ENCODE assay signal across 28 cellular contexts in genomic region chr1:208516780-208517179, GRCh38.
"Had no signal": no experiment of that assay in that cellular context is flagged by ENCODE, and none has a peak within 500 bp of the region (broad histone marks: within the 10 kb centered on the region; RNA-seq: fewer than 3 reads in every experiment).

No MANE protein-coding gene starts in this region.

- FAIRE-seq: colon, endometrium, endothelial cell of umbilical vein, frontal cortex had no signal

- H3K4me1 ChIP-seq: colonic mucosa, esophagus muscularis mucosa, esophagus squamous epithelium, foreskin keratinocyte, gastrocnemius medialis, gastroesophageal sphincter, heart left ventricle had no signal

- H3K4me3 Mint-ChIP-seq: dendritic cell treated with granulocyte-macrophage colony-stimulating factor and Interleukin-4, amounts not matched to agents 40 ng/mL and 50 ng/mL, for 4 days; effector memory CD8-positive, alpha-beta T cell; endodermal cell had no signal

- H3K27me3 Mint-ChIP-seq: dendritic cell treated with granulocyte-macrophage colony-stimulating factor and Interleukin-4, amounts not matched to agents 40 ng/mL and 50 ng/mL, for 4 days; effector memory CD8-positive, alpha-beta T cell had no signal

- H3K36me3 ChIP-seq: colonic mucosa, esophagus muscularis mucosa, esophagus squamous epithelium, gastrocnemius medialis, gastroesophageal sphincter, heart left ventricle had no signal

- H3K9me3 ChIP-seq: colonic mucosa, esophagus squamous epithelium, gastrocnemius medialis, gastroesophageal sphincter had no signal

- H3K27ac Mint-ChIP-seq: dendritic cell treated with granulocyte-macrophage colony-stimulating factor and Interleukin-4, amounts not matched to agents 40 ng/mL and 50 ng/mL, for 4 days; effector memory CD8-positive, alpha-beta T cell; endodermal cell had no signal

- H3K4me3 ChIP-seq: colonic mucosa, coronary artery, dorsolateral prefrontal cortex, esophagus muscularis mucosa, esophagus squamous epithelium, gastrocnemius medialis, gastroesophageal sphincter, heart left ventricle had no signal

- DNase-seq: colonic mucosa; cortex of kidney; dermis blood vessel endothelial cell; dorsolateral prefrontal cortex; effector CD4-positive, alpha-beta T cell; effector CD8-positive, alpha-beta T cell; effector memory CD4-positive, alpha-beta T cell; effector memory CD8-positive, alpha-beta T cell; endodermal cell; erythroblast; esophagus squamous epithelium; foreskin fibroblast; foreskin keratinocyte; foreskin melanocyte; gastrocnemius medialis; glutamatergic neuron; head of caudate nucleus; heart left ventricle had no signal

- ATAC-seq: effector memory CD8-positive, alpha-beta T cell; esophagus mucosa; foreskin keratinocyte; gastrocnemius medialis; gastroesophageal sphincter; heart left ventricle had no signal

- H3K9me3 Mint-ChIP-seq: effector memory CD8-positive, alpha-beta T cell had no signal

- H3K27ac ChIP-seq: colonic mucosa, coronary artery, dorsolateral prefrontal cortex, epithelial cell of prostate, esophagus muscularis mucosa, esophagus squamous epithelium, foreskin keratinocyte, gastrocnemius medialis, gastroesophageal sphincter, heart left ventricle had no signal

- H3K27me3 ChIP-seq: colonic mucosa, dorsolateral prefrontal cortex, esophagus muscularis mucosa, esophagus squamous epithelium, foreskin keratinocyte, gastrocnemius medialis, gastroesophageal sphincter, heart left ventricle had no signal
